7 cellular contexts compared by ENCODE assay signal in genomic region chr14:99036594-99037293, GRCh38.
DNase-seq lines count a peak whose midpoint lies in the region; ATAC-seq, FAIRE-seq and TF ChIP-seq lines count a peak whose summit lies in the region.

No MANE protein-coding gene starts in this region.

- H3K4me3 ChIP-seq in K562 (no peak overlapping the region), mesenchymal stem cell (ENCODE audit: insufficient read depth in 1 of 2, low read depth in 1 of 2, low read length in 2 of 2) (no peak overlapping the region), transverse colon (no peak overlapping the region)

- intact Hi-C loops in K562 (cut with micrococcal nuclease), result no loop called here
- intact Hi-C loops in transverse colon (cut with DNase I; ENCODE audit: low total_unique reads), result no loop called here

- ATAC-seq in K562, result no peak
- ATAC-seq in naive thymus-derived CD8-positive, alpha-beta T cell, result no peak

- no peak overlapping the region for H2BK15ac ChIP-seq in mesenchymal stem cell (ENCODE audit: low read depth, poor library complexity, severe bottlenecking)

- no peak overlapping the region for H3K27ac ChIP-seq in K562 (ENCODE audit: extremely low read depth, low read depth, low read length)
- H3K27ac ChIP-seq in mesenchymal stem cell (ENCODE audit: low read length, poor library complexity, severe bottlenecking), result no peak overlapping the region
- H3K27ac ChIP-seq in transverse colon, result peak overlapping the region; percentile 53 to 69 (median 63)

- TF ChIP-seq EP300 in K562 (IDR thresholded peaks at IDR 0.05; ENCODE audit: low read length), result no peak
- TF ChIP-seq EP300 in transverse colon (IDR thresholded peaks at IDR 0.05; ENCODE audit: low read depth), result no peak

- H2BK12ac ChIP-seq in mesenchymal stem cell (ENCODE audit: low read length in 2 of 2), result no peak overlapping the region

- FAIRE-seq in K562 (lab: Jason Lieb, UNC), result no peak

- H4K8ac ChIP-seq in mesenchymal stem cell (ENCODE audit: low read length), result no peak overlapping the region

- H3K14ac ChIP-seq in mesenchymal stem cell (ENCODE audit: low read length in 2 of 2), result no peak overlapping the region

- no peak for TF ChIP-seq RAD21 in K562 (CRISPR knock-in tag; conservative IDR thresholded peaks at IDR 0.05 in 1 of 2, IDR thresholded peaks at IDR 0.05 in 1 of 2)

- H3K27me3 ChIP-seq in K562 (ENCODE audit: control insufficient read depth in 2 of 2, insufficient read depth in 2 of 2, low read length in 2 of 2) (no peaks in the 10 kb centered on the region), mesenchymal stem cell (ENCODE audit: control insufficient read depth in 1 of 2, insufficient read depth in 1 of 2, low read length in 2 of 2) (peaks cover 0 to 3% of the 10 kb centered on the region in 2 experiments), transverse colon (no peaks in the 10 kb centered on the region)

- H3K9ac ChIP-seq in K562 (ENCODE audit: insufficient read depth in 1 of 2, low read depth in 2 of 2, low read length in 2 of 2), result no peak overlapping the region
- peak overlapping the region; percentile 62 for H3K9ac ChIP-seq in mesenchymal stem cell (ENCODE audit: low read length)

- no peak overlapping the region for H3K4me2 ChIP-seq in K562 (ENCODE audit: insufficient read depth, low read length)
- H3K4me2 ChIP-seq in mesenchymal stem cell (ENCODE audit: low read length, poor library complexity, severe bottlenecking), result no peak overlapping the region

- POLR2A ChIA-PET in K562 (lab: Yijun Ruan, JAX), result no interaction called here
- POLR2A ChIA-PET in naive thymus-derived CD8-positive, alpha-beta T cell (lab: Charles Lee), result interaction anchor here (0.5 to 0.6 kb wide), 2 partner anchors 228 to 233 kb away, joined by 3 read pairs; no protein-coding TSS in a partner anchor

- H4K91ac ChIP-seq in mesenchymal stem cell (ENCODE audit: low read length), result no peak overlapping the region

- CTCF ChIA-PET in K562 (lab: Yijun Ruan, JAX; ENCODE audit: low intra/inter-chr PET ratio), result no interaction called here

- H2BK120ac ChIP-seq in mesenchymal stem cell (ENCODE audit: low read depth, low read length), result no peak overlapping the region

- H3K36me3 ChIP-seq in K562 (ENCODE audit: control insufficient read depth, insufficient read depth, low read length) (no peaks in the 10 kb centered on the region), mesenchymal stem cell (ENCODE audit: control insufficient read depth in 1 of 2, insufficient read depth in 2 of 2, low read depth in 1 of 2, low read length in 2 of 2) (no peaks in the 10 kb centered on the region), transverse colon (no peaks in the 10 kb centered on the region)

- H3K27me3 Mint-ChIP-seq in naive thymus-derived CD8-positive, alpha-beta T cell, result no peaks in the 10 kb centered on the region

- H2BK5ac ChIP-seq in mesenchymal stem cell (ENCODE audit: low read depth, low read length, poor library complexity, severe bottlenecking), result no peak overlapping the region

- TF ChIP-seq CTCF in K562 (IDR thresholded peaks at IDR 0.05 in 2 of 3, conservative IDR thresholded peaks at IDR 0.05 in 1 of 3; ENCODE audit: insufficient read depth in 2 of 3, low read depth in 1 of 3, low read length in 3 of 3) (no peak), transverse colon (IDR thresholded peaks at IDR 0.05) (no peak)

- no peaks in the 10 kb centered on the region for H3K79me2 ChIP-seq in K562 (ENCODE audit: control insufficient read depth, insufficient read depth, low read length)

- WGBS in K562 (ENCODE audit: insufficient coverage, low coverage, missing lambda C conversion rate), result 0% methylated on average over 25 of the region's 26 CpGs
- 94% methylated on average over 24 of the region's 26 CpGs for WGBS in mesenchymal stem cell
- 87 to 89% methylated on average over 1 to 26 of the region's 26 CpGs for WGBS in transverse colon (ENCODE audit: low coverage in 1 of 2), 2 donors

- no peak overlapping the region for H2AFZ ChIP-seq in K562 (ENCODE audit: low read depth, low read length)
- no peak overlapping the region for H2AFZ ChIP-seq in mesenchymal stem cell (ENCODE audit: low read depth, low read length)

- in situ Hi-C loops in K562 (cut with MboI), result no loop called here
- in situ Hi-C loops in transverse colon (cut with MboI; ENCODE audit: low pct_ligation_motif_present in 1 of 4, low pct_unique_long_range_greater_than_20kb in 1 of 4, low sequenced_read_pairs in 3 of 4), result no loop called here

- H3K79me1 ChIP-seq in mesenchymal stem cell (replicated peaks; ENCODE audit: low read length, poor library complexity, severe bottlenecking), result no peaks in the 10 kb centered on the region

- H2AK5ac ChIP-seq in mesenchymal stem cell (ENCODE audit: low read length, severe bottlenecking), result no peak overlapping the region

- no peak for TF ChIP-seq POLR2A in K562 (conservative IDR thresholded peaks at IDR 0.05)
- no peak for TF ChIP-seq POLR2A in transverse colon (IDR thresholded peaks at IDR 0.05)

- no peak overlapping the region for H3K18ac ChIP-seq in mesenchymal stem cell (ENCODE audit: low read depth in 1 of 2, low read length in 2 of 2)

- H3K36me3 Mint-ChIP-seq in naive thymus-derived CD8-positive, alpha-beta T cell, result no peaks in the 10 kb centered on the region

- peak overlapping the region in 2 of 10 donors; percentile 21 to 44 for H3K27ac Mint-ChIP-seq in naive thymus-derived CD8-positive, alpha-beta T cell

- peaks cover 5 to 12% (median 7%) of the 10 kb centered on the region in 4 donors for H3K4me1 Mint-ChIP-seq in naive thymus-derived CD8-positive, alpha-beta T cell

- peak overlapping the region in 1 of 10 donors; percentile 60 for H3K4me3 Mint-ChIP-seq in naive thymus-derived CD8-positive, alpha-beta T cell

- H3K9me1 ChIP-seq in K562 (ENCODE audit: control insufficient read depth, insufficient read depth, low read length), result no peaks in the 10 kb centered on the region

- DNase-seq in NCI-H1417 (lab: John Stamatoyannopoulos, UW) (peak in 2 of 3 experiments; percentile 77 to 92), K562 (ENCODE audit: extremely low read depth in 1 of 4, low spot score in 3 of 4) (no peak), mesenchymal stem cell (no peak), transverse colon (no peak), cerebellar nuclear complex (lab: John Stamatoyannopoulos, UW) (no peak)
- no peak for DNase-seq in activated CD4-positive, alpha-beta T cell treated with anti-CD3 and anti-CD28 coated beads for 4 hours
- DNase-seq in naive thymus-derived CD8-positive, alpha-beta T cell, result no peak

- H3K4ac ChIP-seq in mesenchymal stem cell (ENCODE audit: low read depth in 1 of 2, low read length in 2 of 2), result no peak overlapping the region

- peaks cover 0 to 2% (median 0%) of the 10 kb centered on the region in 9 donors for H3K9me3 Mint-ChIP-seq in naive thymus-derived CD8-positive, alpha-beta T cell

- BruUV-seq in K562 (replicated peaks; lab: Mats Ljungman, UMichigan), result no TSS peak

- H3K23ac ChIP-seq in mesenchymal stem cell (ENCODE audit: low read length in 2 of 2), result no peak overlapping the region

- H3K4me1 ChIP-seq in K562 (replicated peaks in 1 of 2; ENCODE audit: control insufficient read depth in 2 of 2, insufficient read depth in 2 of 2, low read length in 2 of 2) (no peaks in the 10 kb centered on the region), mesenchymal stem cell (ENCODE audit: control insufficient read depth, insufficient read depth, low read depth, low read length) (no peaks in the 10 kb centered on the region), transverse colon (peaks cover 0 to 8% (median 0%) of the 10 kb centered on the region in 4 donors)

- no peaks in the 10 kb centered on the region for H4K20me1 ChIP-seq in K562 (replicated peaks; ENCODE audit: control insufficient read depth, insufficient read depth, low read length)

- H3K9me3 ChIP-seq in K562 (replicated peaks; ENCODE audit: control insufficient read depth, insufficient read depth, low read depth, low read length) (no peaks in the 10 kb centered on the region), mesenchymal stem cell (ENCODE audit: control insufficient read depth, low read length) (no peaks in the 10 kb centered on the region), transverse colon (no peaks in the 10 kb centered on the region)

TF ChIP-seq in K562, 482 proteins besides CTCF, POLR2A, EP300 and RAD21:
- TF ChIP-seq USF1 (CRISPR knock-in tag; IDR thresholded peaks at IDR 0.05), result no peak
- no peak for TF ChIP-seq ATF4 (CRISPR knock-in tag; IDR thresholded peaks at IDR 0.05)
- no peak for TF ChIP-seq FOXM1 (IDR thresholded peaks at IDR 0.05; ENCODE audit: low read depth)
- TF ChIP-seq FOXM1 (CRISPR knock-in tag; IDR thresholded peaks at IDR 0.05; ENCODE audit: low read depth), result no peak
- TF ChIP-seq SPI1 (IDR thresholded peaks at IDR 0.05; ENCODE audit: borderline replicate concordance, low read depth, low read length), result 0 out of 2 replicates have a peak, but pooled peaks have one; percentile 15
- no peak for TF ChIP-seq ZBTB12 (CRISPR knock-in tag; IDR thresholded peaks at IDR 0.05)

Comparison
In these comparisons a context has a peak if more than half of its experiments do, and no peak if none do; other contexts are left out.
1. DNase-seq: peak in NCI-H1417 (2 of 3); none in K562 (0 of 4), mesenchymal stem cell (single experiment), transverse colon (single experiment), activated CD4-positive, alpha-beta T cell treated with anti-CD3 and anti-CD28 coated beads for 4 hours (0 of 2), naive thymus-derived CD8-positive, alpha-beta T cell (0 of 10) and cerebellar nuclear complex (0 of 2).
2. H3K27ac ChIP-seq: peak in transverse colon (4 of 4); none in K562 (single experiment) and mesenchymal stem cell (single experiment).